ENCODE assay signal across 8 cellular contexts in genomic region chrX:71618303-71618721, GRCh38. TPM values are rescaled to one million over a fixed set of nuclear protein-coding genes. Genes with fewer than 3 reads are reported as not detected.
DNase-seq lines count a peak whose midpoint lies in the region; ATAC-seq and TF ChIP-seq lines count a peak whose summit lies in the region.

Gene CXCR3, minus strand, starts transcription at chrX:71618511. Its CDS starts 62 bp downstream, at chrX:71618449.

- peak; percentile 64 for ATAC-seq in GM19438 (IDR thresholded peaks at IDR 0.05; ENCODE audit: low read depth, unreplicated experiment)
- ATAC-seq in HG03460 (IDR thresholded peaks at IDR 0.05; ENCODE audit: unreplicated experiment): peak; percentile 61
- ATAC-seq in WTC11: no peak

- peak within 1 kb of the TSS; percentile 24 for H3K27ac Mint-ChIP-seq in endothelial cell (ENCODE audit: unreplicated experiment)
- H3K27ac Mint-ChIP-seq in WTC11: no peak within 1 kb of the TSS

- H3K4me1 Mint-ChIP-seq in endothelial cell (ENCODE audit: unreplicated experiment) (peaks cover 20% of the 10 kb centered on the region), WTC11 (no peaks in the 10 kb centered on the region; the same call in 1 of the 2 replicates)

- peak; percentile 60 to 67 for DNase-seq in activated CD4-positive, alpha-beta T cell treated with anti-CD3 and anti-CD28 coated beads for 4 hours
- DNase-seq in endothelial cell (ENCODE audit: low spot score) (no peak), NCI-H2107 treated with DMSO at 0.1 percent for 48 hours (lab: John Stamatoyannopoulos, UW; ENCODE audit: unreplicated experiment) (no peak), cerebellum (ENCODE audit: low spot score) (no peak), WTC11 (ENCODE audit: low spot score) (no peak)
- peak; percentile 71 to 81 for DNase-seq in stimulated activated CD8-positive, alpha-beta memory T cell treated with anti-CD3 and anti-CD28 coated beads, Interleukin-7, amount 100 ng/mL, for 48 hours (ENCODE audit: extremely low read depth in 1 of 2, low read depth in 1 of 2)

- H3K9me3 Mint-ChIP-seq in endothelial cell (ENCODE audit: unreplicated experiment): no peaks in the 10 kb centered on the region
- no peaks in the 10 kb centered on the region for H3K9me3 Mint-ChIP-seq in WTC11

- H3K4me3 Mint-ChIP-seq in endothelial cell (ENCODE audit: unreplicated experiment) (no peak within 1 kb of the TSS), WTC11 (no peak within 1 kb of the TSS)

- peaks cover 2% of the 10 kb centered on the region for H3K27me3 Mint-ChIP-seq in endothelial cell (ENCODE audit: unreplicated experiment)
- no peaks in the 10 kb centered on the region for H3K27me3 Mint-ChIP-seq in WTC11 (ENCODE audit: low read depth)

- POLR2A ChIA-PET in WTC11 (lab: Charles Lee): no interaction called here

- TF ChIP-seq CTCF in endothelial cell (IDR thresholded peaks at IDR 0.05; ENCODE audit: unreplicated experiment): no peak
- no peak for TF ChIP-seq CTCF in WTC11 (IDR thresholded peaks at IDR 0.05)

- CTCF ChIA-PET in WTC11 (lab: Charles Lee): interaction anchor here (0.6 kb wide), 1 partner anchor 78 kb away, joined by 3 read pairs; no protein-coding TSS in a partner anchor

- H3K36me3 Mint-ChIP-seq in endothelial cell (ENCODE audit: low read depth, unreplicated experiment) (peaks cover 18% of the 10 kb centered on the region), WTC11 (peaks cover 4% of the 10 kb centered on the region; the same call in 1 of the 2 replicates)

TF ChIP-seq in WTC11, 78 proteins besides CTCF, POLR2A, EP300 and RAD21 (continues in another document):
- no peak for TF ChIP-seq ZNF219 (CRISPR knock-in tag; IDR thresholded peaks at IDR 0.05; ENCODE audit: borderline replicate concordance)
- no peak for TF ChIP-seq AR (CRISPR knock-in tag; IDR thresholded peaks at IDR 0.05)
- TF ChIP-seq ELF4 (CRISPR knock-in tag; IDR thresholded peaks at IDR 0.05; ENCODE audit: low read depth): no peak
- no peak for TF ChIP-seq USF1 (CRISPR knock-in tag; IDR thresholded peaks at IDR 0.05)
- no peak for TF ChIP-seq ARID4B (CRISPR knock-in tag; IDR thresholded peaks at IDR 0.05; ENCODE audit: borderline replicate concordance)
- no peak for TF ChIP-seq GABPB1 (CRISPR knock-in tag; IDR thresholded peaks at IDR 0.05)
- TF ChIP-seq, protein P1, sequence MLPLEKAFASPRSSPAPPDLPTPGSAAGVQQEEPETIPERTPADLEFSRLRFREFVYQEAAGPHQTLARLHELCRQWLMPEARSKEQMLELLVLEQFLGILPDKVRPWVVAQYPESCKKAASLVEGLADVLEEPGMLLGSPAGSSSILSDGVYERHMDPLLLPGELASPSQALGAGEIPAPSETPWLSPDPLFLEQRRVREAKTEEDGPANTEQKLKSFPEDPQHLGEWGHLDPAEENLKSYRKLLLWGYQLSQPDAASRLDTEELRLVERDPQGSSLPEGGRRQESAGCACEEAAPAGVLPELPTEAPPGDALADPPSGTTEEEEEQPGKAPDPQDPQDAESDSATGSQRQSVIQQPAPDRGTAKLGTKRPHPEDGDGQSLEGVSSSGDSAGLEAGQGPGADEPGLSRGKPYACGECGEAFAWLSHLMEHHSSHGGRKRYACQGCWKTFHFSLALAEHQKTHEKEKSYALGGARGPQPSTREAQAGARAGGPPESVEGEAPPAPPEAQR (CRISPR knock-in tag; IDR thresholded peaks at IDR 0.05): no peak
- no peak for TF ChIP-seq MXD4 (CRISPR knock-in tag; IDR thresholded peaks at IDR 0.05; ENCODE audit: borderline replicate concordance)
- TF ChIP-seq, protein P2, sequence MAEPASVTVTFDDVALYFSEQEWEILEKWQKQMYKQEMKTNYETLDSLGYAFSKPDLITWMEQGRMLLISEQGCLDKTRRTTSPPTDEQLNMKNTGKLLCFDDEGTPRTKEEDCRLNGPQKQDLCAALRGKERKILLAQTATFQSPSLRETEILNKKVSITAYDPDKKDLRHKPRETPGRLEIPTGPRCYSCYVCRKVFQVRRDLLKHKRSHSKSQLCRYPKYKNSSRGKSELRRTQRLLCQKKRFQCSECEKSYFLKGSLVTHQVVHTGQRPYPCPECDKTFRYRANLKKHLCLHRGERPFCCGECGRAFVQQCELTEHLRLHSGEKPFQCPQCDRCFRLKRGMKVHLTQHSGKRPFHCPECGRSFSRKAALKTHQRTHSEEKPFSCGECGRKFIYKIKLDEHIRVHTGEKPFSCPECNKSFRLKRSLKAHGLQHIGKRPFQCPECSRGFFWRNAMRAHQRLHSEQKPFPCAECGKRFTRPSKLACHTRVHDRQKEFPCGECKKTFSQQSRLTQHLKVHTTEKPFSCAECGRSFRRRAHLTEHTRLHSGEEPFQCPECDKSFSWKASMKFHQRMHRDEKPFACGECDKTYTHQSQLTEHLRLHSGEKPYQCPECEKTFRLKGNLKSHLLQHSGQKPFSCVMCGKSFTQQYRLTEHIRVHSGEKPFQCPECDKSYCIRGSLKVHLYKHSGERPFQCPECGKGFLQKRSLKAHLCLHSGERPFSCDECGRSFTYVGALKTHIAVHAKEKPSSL (CRISPR knock-in tag; conservative IDR thresholded peaks at IDR 0.05): no peak
- TF ChIP-seq, protein P3, sequence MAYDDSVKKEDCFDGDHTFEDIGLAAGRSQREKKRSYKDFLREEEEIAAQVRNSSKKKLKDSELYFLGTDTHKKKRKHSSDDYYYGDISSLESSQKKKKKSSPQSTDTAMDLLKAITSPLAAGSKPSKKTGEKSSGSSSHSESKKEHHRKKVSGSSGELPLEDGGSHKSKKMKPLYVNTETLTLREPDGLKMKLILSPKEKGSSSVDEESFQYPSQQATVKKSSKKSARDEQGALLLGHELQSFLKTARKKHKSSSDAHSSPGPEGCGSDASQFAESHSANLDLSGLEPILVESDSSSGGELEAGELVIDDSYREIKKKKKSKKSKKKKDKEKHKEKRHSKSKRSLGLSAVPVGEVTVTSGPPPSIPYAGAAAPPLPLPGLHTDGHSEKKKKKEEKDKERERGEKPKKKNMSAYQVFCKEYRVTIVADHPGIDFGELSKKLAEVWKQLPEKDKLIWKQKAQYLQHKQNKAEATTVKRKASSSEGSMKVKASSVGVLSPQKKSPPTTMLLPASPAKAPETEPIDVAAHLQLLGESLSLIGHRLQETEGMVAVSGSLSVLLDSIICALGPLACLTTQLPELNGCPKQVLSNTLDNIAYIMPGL (CRISPR knock-in tag; IDR thresholded peaks at IDR 0.05): no peak
- TF ChIP-seq OVOL2 (CRISPR knock-in tag; IDR thresholded peaks at IDR 0.05; ENCODE audit: borderline replicate concordance): no peak

RNA-seq across cellular contexts. Expression of gene CXCR3, which starts in this region (rescaled TPM):
- total RNA-seq in endothelial cell (ENCODE audit: unreplicated experiment) (0.54 TPM), cerebellum (not detected), WTC11 (2021) (0.11 TPM in 1 of 3 replicates, not detected in the others)

Comparison
In these comparisons a context has a peak if more than half of its experiments do, and no peak if none do; other contexts are left out.
1. DNase-seq: peak in activated CD4-positive, alpha-beta T cell treated with anti-CD3 and anti-CD28 coated beads for 4 hours (2 of 2) and stimulated activated CD8-positive, alpha-beta memory T cell treated with anti-CD3 and anti-CD28 coated beads, Interleukin-7, amount 100 ng/mL, for 48 hours (2 of 2); none in endothelial cell (single experiment), NCI-H2107 treated with DMSO at 0.1 percent for 48 hours (single experiment), cerebellum (single experiment) and WTC11 (single experiment).